ENCODE assay signal across 15 cellular contexts in genomic region chr10:92575961-92576360, GRCh38. TPM values are rescaled to one million over a fixed set of nuclear protein-coding genes. Genes with fewer than 3 reads are reported as not detected.
DNase-seq lines count a peak whose midpoint lies in the region; ATAC-seq, FAIRE-seq and TF ChIP-seq lines count a peak whose summit lies in the region.
"Had no signal": no experiment of that assay in that cellular context is flagged by ENCODE, and none has a peak within 500 bp of the region (broad histone marks: within the 10 kb centered on the region; RNA-seq: fewer than 3 reads in every experiment).

No MANE protein-coding gene starts in this region.

- DNase-seq in AG20443 (ENCODE audit: low spot score) (peak; percentile 38), RWPE2 (ENCODE audit: low spot score) (no peak), fibroblast of peridontal ligament (ENCODE audit: extremely low read depth) (peak; percentile 34), left lobe of liver (ENCODE audit: low spot score) (no peak), COLO668 (lab: John Stamatoyannopoulos, UW; ENCODE audit: unreplicated experiment) (no peak), pancreas (no peak), D341Med (ENCODE audit: low spot score) (no peak)
- DNase-seq: activated CD4-positive, CD25-positive, alpha-beta regulatory T cell treated with anti-CD3 and anti-CD28 coated beads, Interleukin-2, amount 50 U/mL, for 72 hours; activated T-cell treated with anti-CD3 and anti-CD28 coated beads, Interleukin-2, amount 50 U/mL, for 24 hours; GDM1; hippocampal formation; NCI-H446; SK-N-SH had no signal

- H3K4me3 ChIP-seq in RWPE2 (ENCODE audit: severe bottlenecking) (no peak overlapping the region), pancreas (no peak overlapping the region)
- H3K4me3 ChIP-seq: prostate gland had no signal

- H3K27me3 ChIP-seq in RWPE2 (ENCODE audit: insufficient read depth, poor library complexity, severe bottlenecking) (no peaks in the 10 kb centered on the region), pancreas (no peaks in the 10 kb centered on the region)

- intact Hi-C loops in pancreas (cut with DNase I), result loop anchor here in 2 of 3 donors (5.0 to 10.0 kb wide), 2 partner anchors 59 to 61 kb away; no protein-coding TSS in a partner anchor

- no peak for TF ChIP-seq RAD21 in Ishikawa (IDR thresholded peaks at IDR 0.05; ENCODE audit: low read depth)

- ATAC-seq in RWPE2 (ENCODE audit: low read depth) (peak; percentile 25; the same call in 2 of the 3 replicates), left lobe of liver (no peak), pancreas (no peak)

- H3K4me1 ChIP-seq in RWPE2 (ENCODE audit: insufficient read depth, poor library complexity, severe bottlenecking) (peaks cover 17% of the 10 kb centered on the region), pancreas (peaks cover 0 to 16% (median 13%) of the 10 kb centered on the region in 3 donors)
- H3K4me1 ChIP-seq: prostate gland had no signal

- peak overlapping the region; percentile 80 for H3K27ac ChIP-seq in RWPE2 (ENCODE audit: poor library complexity, severe bottlenecking)
- no peak overlapping the region for H3K27ac ChIP-seq in pancreas
- H3K27ac ChIP-seq: prostate gland had no signal

- no peak for TF ChIP-seq CTCF in RWPE2 (IDR thresholded peaks at IDR 0.05; ENCODE audit: poor library complexity, severe bottlenecking)
- no peak for TF ChIP-seq CTCF in pancreas (IDR thresholded peaks at IDR 0.05)

- no peaks in the 10 kb centered on the region; the same call in 1 of the 2 replicates for H3K36me3 ChIP-seq in RWPE2 (ENCODE audit: low read depth)
- no peaks in the 10 kb centered on the region for H3K36me3 ChIP-seq in pancreas
- H3K36me3 ChIP-seq: prostate gland had no signal

- H3K9me3 ChIP-seq in RWPE2 (ENCODE audit: severe bottlenecking) (no peaks in the 10 kb centered on the region), pancreas (no peaks in the 10 kb centered on the region)
- H3K9me3 ChIP-seq: prostate gland, SK-N-SH had no signal

- no peak for TF ChIP-seq EP300 in Ishikawa (IDR thresholded peaks at IDR 0.05; ENCODE audit: borderline replicate concordance)

- no peak for FAIRE-seq in pancreas (lab: Jason Lieb, UNC)

TF ChIP-seq in Ishikawa, 13 proteins besides CTCF, POLR2A, EP300 and RAD21:
- TF ChIP-seq CEBPB (IDR thresholded peaks at IDR 0.05), result 0 out of 2 replicates have a peak, but pooled peaks have one; percentile 29
- no peak for TF ChIP-seq FOXM1 (IDR thresholded peaks at IDR 0.05; ENCODE audit: borderline replicate concordance, low read depth)
- no peak for TF ChIP-seq ZBTB7A (IDR thresholded peaks at IDR 0.05; ENCODE audit: low read depth)
TF ChIP-seq in Ishikawa: peak in this region for 1.

RNA-seq across cellular contexts. Expression of gene IDE, which starts 2.1 kb away (rescaled TPM):
- total RNA-seq in left lobe of liver (26.9 TPM), pancreas (10 to 100 TPM; 16.8 to 30.3 (median 23.6) TPM)
- polyA plus RNA-seq in pancreas, result 1 to 10 TPM; 8.2 to 9.0 TPM

RNA-seq across cellular contexts. Expression of gene KIF11, which starts 17.0 kb away (rescaled TPM):
- 0.38 TPM for total RNA-seq in left lobe of liver
- 1 to 10 TPM in 1 of 6 donors, under 1 TPM in 5; 0.35 to 1.1 (median 0.50) TPM for total RNA-seq in pancreas
- under 1 TPM; 0.19 to 0.38 TPM for polyA plus RNA-seq in pancreas

Comparison
In these comparisons a context has a peak if more than half of its experiments do, and no peak if none do; other contexts are left out.
1. DNase-seq: peak in AG20443 (single experiment) and fibroblast of peridontal ligament (single experiment); none in RWPE2 (single experiment), left lobe of liver (single experiment), COLO668 (single experiment), pancreas (0 of 6) and D341Med (single experiment).